26 cellular contexts compared by ENCODE assay signal in genomic region chr6:80259113-80259512, GRCh38.
"Had no signal": no experiment of that assay in that cellular context is flagged by ENCODE, and none has a peak within 500 bp of the region (broad histone marks: within the 10 kb centered on the region; RNA-seq: fewer than 3 reads in every experiment).

No MANE protein-coding gene starts in this region.

- H3K36me3 ChIP-seq: left ventricle myocardium inferior, pancreas, right atrium auricular region, right lobe of liver, tibial nerve, uterus had no signal

- H3K4me3 ChIP-seq: left ventricle myocardium inferior, lung, pancreas, right atrium auricular region, right lobe of liver, smooth muscle cell, tibial nerve, uterus had no signal

- DNase-seq: hypothalamus; immature natural killer cell; kidney; left colon; left ventricle myocardium inferior; mesendoderm; naive B cell; natural killer cell; nephron progenitor cell; nucleus accumbens; pancreas; right lobe of liver; stimulated activated CD4-positive, alpha-beta T cell treated with anti-CD3 and anti-CD28 coated beads, Interleukin-1b, Interleukin-23, amount 100 ng/mL, for 48 hours; stimulated activated CD4-positive, alpha-beta T cell treated with anti-CD3 and anti-CD28 coated beads, Interleukin-2, amount 100 ng/mL, for 48 hours; stimulated activated CD4-positive, alpha-beta T cell treated with anti-CD3 and anti-CD28 coated beads, Interleukin-4, amount 100 ng/mL, for 4 hours; stimulated activated CD8-positive, alpha-beta memory T cell treated with anti-CD3 and anti-CD28 coated beads, Interleukin-4, amount 100 ng/mL, for 48 hours; stimulated activated naive CD4-positive, alpha-beta T cell treated with Interleukin-2 at 50 U/mL for 16 hours; stimulated activated naive CD8-positive, alpha-beta T cell treated with anti-CD3 and anti-CD28 coated beads, Interleukin-15, amount 100 ng/mL, for 72 hours; substantia nigra; uterus had no signal

- H3K4me1 ChIP-seq: left ventricle myocardium inferior, pancreas, right atrium auricular region, uterus had no signal

- FAIRE-seq: islet of Langerhans, kidney, pancreas had no signal

- H3K4me2 ChIP-seq: smooth muscle cell had no signal

- ATAC-seq: left colon; natural killer cell; pancreas; right lobe of liver; stimulated activated memory B cell treated with anti-CD40 and anti-IgM and Interleukin-4, amounts not matched to agents 10 μg/mL and 1 μg/mL and 100 μg/mL, for 72 hours; stimulated activated naive CD8-positive, alpha-beta T cell treated with anti-CD3 and anti-CD28 coated beads, Interleukin-15, amount 100 ng/mL, for 72 hours had no signal

- H3K9me3 ChIP-seq: left ventricle myocardium inferior, pancreas, right atrium auricular region, right lobe of liver, tibial nerve, uterus had no signal

- H3K27me3 ChIP-seq: pancreas, right atrium auricular region, right lobe of liver, tibial nerve, uterus had no signal

- H3K27ac ChIP-seq: left ventricle myocardium inferior, pancreas, right atrium auricular region, right lobe of liver, tibial nerve, uterus had no signal
